19 cellular contexts compared by ENCODE assay signal in the genomic region with DNA sequence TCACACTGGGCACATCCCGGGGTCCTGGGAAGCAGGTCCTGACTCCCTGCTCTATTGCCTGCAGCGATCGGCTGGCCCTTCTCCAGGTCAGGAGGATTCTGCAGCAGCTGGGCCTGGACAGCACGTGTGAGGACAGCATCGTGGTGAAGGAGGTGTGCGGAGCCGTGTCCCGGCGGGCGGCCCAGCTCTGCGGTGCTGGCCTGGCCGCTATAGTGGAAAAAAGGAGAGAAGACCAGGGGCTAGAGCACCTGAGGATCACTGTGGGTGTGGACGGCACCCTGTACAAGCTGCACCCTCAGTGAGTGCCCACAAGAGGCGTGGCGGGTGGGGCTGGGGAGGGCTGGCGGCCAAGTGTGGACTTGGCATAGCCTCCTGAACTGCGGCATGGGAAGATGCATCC. TPM values are rescaled to one million over a fixed set of nuclear protein-coding genes. Genes with fewer than 3 reads are reported as not detected.
"Had no signal": no experiment of that assay in that cellular context is flagged by ENCODE, and none has a peak within 500 bp of the region (broad histone marks: within the 10 kb centered on the region; RNA-seq: fewer than 3 reads in every experiment).

No MANE protein-coding gene starts in this region.

- H3K36me3 ChIP-seq: esophagus muscularis mucosa, gastrocnemius medialis, heart right ventricle, neutrophil, right lobe of liver, suprapubic skin, tibial artery had no signal

- H3K4me1 ChIP-seq: esophagus muscularis mucosa, gastrocnemius medialis, psoas muscle, right lobe of liver, suprapubic skin, tibial artery had no signal

- DNase-seq: effector memory CD4-positive, alpha-beta T cell; gastrocnemius medialis; heart right ventricle; hypothalamus; kidney glomerular epithelial cell; midbrain; naive B cell; psoas muscle; retina; right lobe of liver; stimulated activated CD4-positive, alpha-beta T cell treated with anti-CD3 and anti-CD28 coated beads, Interleukin-4, amount 100 ng/mL, for 1 hour; stimulated activated CD8-positive, alpha-beta memory T cell treated with anti-CD3 and anti-CD28 coated beads, Interleukin-4, amount 100 ng/mL, for 48 hours; stimulated activated naive CD8-positive, alpha-beta T cell treated with anti-CD3 and anti-CD28 coated beads, Interleukin-15, Interleukin-2, amounts not matched to agents 100 U/mL and 50 U/mL, for 24 hours; tibial artery had no signal

- H3K27ac ChIP-seq: esophagus muscularis mucosa, gastrocnemius medialis, heart right ventricle, neutrophil, psoas muscle, right lobe of liver, suprapubic skin, tibial artery had no signal

- H3K4me3 ChIP-seq: esophagus muscularis mucosa, gastrocnemius medialis, heart right ventricle, psoas muscle, right lobe of liver, suprapubic skin, tibial artery had no signal

- ATAC-seq: gastrocnemius medialis; heart right ventricle; left lobe of liver; psoas muscle; stimulated activated effector memory CD8-positive, alpha-beta T cell treated with anti-CD3 and anti-CD28 coated beads, Interleukin-12 subunit alpha, Interleukin-12 subunit beta, amount 100 ng/mL, for 72 hours; stimulated activated naive CD8-positive, alpha-beta T cell treated with anti-CD3 and anti-CD28 coated beads, Interleukin-15, Interleukin-2, amounts not matched to agents 100 U/mL and 50 U/mL, for 24 hours had no signal

- H3K27me3 ChIP-seq: esophagus muscularis mucosa, gastrocnemius medialis, heart right ventricle, right lobe of liver, suprapubic skin had no signal

- H3K9me3 ChIP-seq: esophagus muscularis mucosa, gastrocnemius medialis, heart right ventricle, neutrophil, psoas muscle, right lobe of liver, suprapubic skin, tibial artery had no signal

RNA-seq across cellular contexts. Expression of gene HKDC1, which starts 45.4 kb away (rescaled TPM):
- total RNA-seq: psoas muscle had no signal
